ENCODE assay signal across 19 cellular contexts in genomic region chr1:29920784-29921183, GRCh38.
DNase-seq lines count a peak whose midpoint lies in the region; ATAC-seq, FAIRE-seq and TF ChIP-seq lines count a peak whose summit lies in the region.
"Had no signal": no experiment of that assay in that cellular context is flagged by ENCODE, and none has a peak within 500 bp of the region (broad histone marks: within the 10 kb centered on the region; RNA-seq: fewer than 3 reads in every experiment).

No MANE protein-coding gene starts in this region.

- H2BK120ac ChIP-seq in H1 (replicated peaks; ENCODE audit: low read depth, low read length) (no peak overlapping the region), neuronal stem cell (ENCODE audit: low read depth, low read length) (no peak overlapping the region)

- H4K20me1 ChIP-seq in H1 (replicated peaks in 1 of 2; ENCODE audit: control insufficient read depth in 1 of 2, insufficient read depth in 2 of 2, low read length in 2 of 2) = no peaks in the 10 kb centered on the region
- H4K20me1 ChIP-seq: BLaER1 had no signal

- H2AK5ac ChIP-seq in H1 (ENCODE audit: low read depth, low read length) = peak overlapping the region; percentile 17; the same call in 1 of the 2 replicates
- H2AK5ac ChIP-seq in neuronal stem cell (ENCODE audit: low read depth, low read length) = no peak overlapping the region

- H3K9ac ChIP-seq in H1 (replicated peaks in 1 of 4; ENCODE audit: extremely low read depth in 1 of 4, low read depth in 3 of 4, low read length in 3 of 4) (no peak overlapping the region), neuronal stem cell (ENCODE audit: low read depth, low read length, poor library complexity) (no peak overlapping the region)
- H3K9ac ChIP-seq: BLaER1, GM23248 had no signal

- no peak for FAIRE-seq in H1 (lab: Jason Lieb, UNC)
- FAIRE-seq: G401.6, GM12892, GM19239 had no signal

- H4K8ac ChIP-seq in H1 (ENCODE audit: extremely low read depth, insufficient read depth, low read length) = no peak overlapping the region
- no peak overlapping the region for H4K8ac ChIP-seq in neuronal stem cell (ENCODE audit: low read depth, low read length)

- H3K18ac ChIP-seq in H1 (ENCODE audit: extremely low read depth, low read length) (no peak overlapping the region), neuronal stem cell (ENCODE audit: low read length) (peak overlapping the region; percentile 6)

- peak overlapping the region; percentile 50 for H4K91ac ChIP-seq in H1 (replicated peaks; ENCODE audit: insufficient read length, low read length)
- no peak overlapping the region for H4K91ac ChIP-seq in neuronal stem cell (ENCODE audit: low read depth, low read length, poor library complexity)

- no peak overlapping the region for H3K4me3 ChIP-seq in heart right ventricle
- H3K4me3 ChIP-seq in H1 (ENCODE audit: extremely low read depth in 1 of 4, insufficient read depth in 2 of 4, low read depth in 3 of 4, low read length in 4 of 4) = no peak overlapping the region
- no peak overlapping the region for H3K4me3 ChIP-seq in neuronal stem cell (ENCODE audit: low read length in 2 of 2)
- H3K4me3 ChIP-seq: BLaER1, GM23248 had no signal

- POLR2A ChIA-PET in H1 (lab: Charles Lee; ENCODE audit: partially characterized antibody) = no interaction called here

- H4K5ac ChIP-seq in H1 (ENCODE audit: insufficient read length, low read depth, low read length) = no peak overlapping the region

- H2BK12ac ChIP-seq in H1 (ENCODE audit: low read depth, low read length) (peak overlapping the region; percentile 94; the same call in 1 of the 2 replicates), neuronal stem cell (ENCODE audit: low read length) (no peak overlapping the region)

- TF ChIP-seq RAD21 in H1 (IDR thresholded peaks at IDR 0.05 in 1 of 2, conservative IDR thresholded peaks at IDR 0.05 in 1 of 2; ENCODE audit: low read depth in 2 of 2, low read length in 2 of 2) = no peak

- DNase-seq in left ventricle myocardium superior = no peak
- no peak for DNase-seq in heart right ventricle
- no peak for DNase-seq in H1 (ENCODE audit: low read depth in 1 of 2, low spot score in 2 of 2)
- DNase-seq in neuronal stem cell (ENCODE audit: low spot score) = no peak
- DNase-seq in AG08395 (ENCODE audit: low spot score) = no peak
- DNase-seq in NCI-H1105 treated with DMSO at 0.1 percent for 48 hours (lab: John Stamatoyannopoulos, UW) = no peak
- DNase-seq: Caco-2; CD4-positive, CD25-positive, alpha-beta regulatory T cell; CD8-positive, alpha-beta T cell; DMS153; DND-41; GM23248; H9 had no signal

- 35 to 45% methylated on average over 11 of the region's 11 CpGs for WGBS in heart right ventricle, 2 donors
- WGBS in H1 (ENCODE audit: extremely low coverage in 1 of 2, insufficient coverage in 1 of 2, insufficient read length in 1 of 2, insufficient replicate concordance in 2 of 2, low coverage in 1 of 2, low lambda C conversion rate in 2 of 2, missing lambda C conversion rate in 1 of 2), 2 experiments = 85% methylated on average over 11 of the region's 11 CpGs; no CpG with 5 or more reads in 1 of the 2 experiments
- no CpG with 5 or more reads among the region's 11 CpGs for WGBS in neuronal stem cell (ENCODE audit: extremely low coverage in 2 of 2, insufficient read length in 2 of 2, insufficient replicate concordance in 1 of 2), 2 donors

- peak overlapping the region; percentile 82 for H2BK15ac ChIP-seq in H1 (ENCODE audit: low read length)
- H2BK15ac ChIP-seq in neuronal stem cell (ENCODE audit: low read length) = no peak overlapping the region

- H3K79me2 ChIP-seq in H1 (ENCODE audit: control insufficient read depth in 1 of 2, insufficient read depth in 2 of 2, low read length in 2 of 2) = no peaks in the 10 kb centered on the region

- peaks cover 0 to 12% (median 2%) of the 10 kb centered on the region in 7 donors for H3K27me3 ChIP-seq in heart right ventricle
- no peaks in the 10 kb centered on the region for H3K27me3 ChIP-seq in H1 (replicated peaks in 1 of 4; ENCODE audit: control insufficient read depth in 3 of 4, extremely low read depth in 1 of 4, insufficient read depth in 3 of 4, low read length in 3 of 4)
- H3K27me3 ChIP-seq in neuronal stem cell (ENCODE audit: control insufficient read depth in 3 of 3, insufficient read depth in 3 of 3, low read depth in 1 of 3, low read length in 3 of 3) = no peaks in the 10 kb centered on the region
- H3K27me3 ChIP-seq: BLaER1 had no signal

- ATAC-seq in left ventricle myocardium superior = peak; percentile 28
- no peak for ATAC-seq in heart right ventricle
- ATAC-seq: CD8-positive, alpha-beta T cell; HCT116 had no signal

- H3K4me2 ChIP-seq in H1 (ENCODE audit: insufficient read depth in 1 of 2, low read depth in 2 of 2, low read length in 2 of 2) = no peak overlapping the region
- H3K4me2 ChIP-seq in neuronal stem cell (ENCODE audit: insufficient read depth, low read length, poor library complexity, severe bottlenecking) = no peak overlapping the region
- H3K4me2 ChIP-seq: BLaER1 had no signal

- H3K14ac ChIP-seq in H1 (ENCODE audit: insufficient read length) (no peak overlapping the region), neuronal stem cell (ENCODE audit: low read length) (no peak overlapping the region)

- H3K4me1 ChIP-seq in heart right ventricle (no peaks in the 10 kb centered on the region), H1 (replicated peaks in 1 of 4; ENCODE audit: control insufficient read depth in 3 of 4, insufficient read depth in 4 of 4, low read length in 3 of 4) (peaks cover 7 to 15% (median 12%) of the 10 kb centered on the region in 4 experiments), neuronal stem cell (ENCODE audit: control insufficient read depth in 2 of 2, insufficient read depth in 1 of 2, low read depth in 1 of 2, low read length in 2 of 2) (peaks cover 0 to 12% of the 10 kb centered on the region in 2 donors)
- H3K4me1 ChIP-seq: Caco-2 had no signal

- no peaks in the 10 kb centered on the region for H3K36me3 ChIP-seq in heart right ventricle
- no peaks in the 10 kb centered on the region for H3K36me3 ChIP-seq in H1 (ENCODE audit: control insufficient read depth in 2 of 4, insufficient read depth in 4 of 4, low read length in 3 of 4)
- no peaks in the 10 kb centered on the region for H3K36me3 ChIP-seq in neuronal stem cell (replicated peaks in 1 of 2; ENCODE audit: control insufficient read depth in 2 of 2, insufficient read depth in 2 of 2, low read length in 2 of 2)
- H3K36me3 ChIP-seq: BLaER1 had no signal

- H3K23me2 ChIP-seq in H1 (ENCODE audit: low read depth, low read length) = no peaks in the 10 kb centered on the region; the same call in 1 of the 2 replicates

- CTCF ChIA-PET in H1 (lab: Charles Lee; ENCODE audit: partially characterized antibody) = interaction anchor here (1.0 to 1.2 kb wide), 2 partner anchors 128 to 681 kb away, joined by 3 read pairs; no protein-coding TSS in a partner anchor

- peak overlapping the region; percentile 46; the same call in 1 of the 2 replicates for H2BK5ac ChIP-seq in H1 (ENCODE audit: low read depth, low read length)
- no peak overlapping the region for H2BK5ac ChIP-seq in neuronal stem cell (ENCODE audit: low read length)

- intact Hi-C loops in left ventricle myocardium superior (cut with micrococcal nuclease) (no loop called here), heart right ventricle (cut with DNase I) (no loop called here)

- H2BK20ac ChIP-seq in H1 (ENCODE audit: low read length) = no peak overlapping the region

- H2AFZ ChIP-seq in H1 (ENCODE audit: low read length) (no peak overlapping the region), neuronal stem cell (ENCODE audit: low read length) (no peak overlapping the region)
- H2AFZ ChIP-seq: GM23248 had no signal

- H3K27ac ChIP-seq in heart right ventricle (no peak overlapping the region), H1 (ENCODE audit: low read depth, low read length) (no peak overlapping the region), neuronal stem cell (replicated peaks; ENCODE audit: low read length) (no peak overlapping the region)
- H3K27ac ChIP-seq: BLaER1, C4-2B, GM23248 had no signal

- H3K9me3 ChIP-seq in heart right ventricle (no peaks in the 10 kb centered on the region), H1 (ENCODE audit: insufficient read depth in 2 of 2, low read depth in 1 of 2, low read length in 1 of 2) (no peaks in the 10 kb centered on the region), neuronal stem cell (replicated peaks in 1 of 2; ENCODE audit: control insufficient read depth in 2 of 2, insufficient read depth in 1 of 2, low read depth in 1 of 2, low read length in 2 of 2) (no peaks in the 10 kb centered on the region)
- H3K9me3 ChIP-seq: BLaER1, Caco-2 had no signal

- TF ChIP-seq CTCF in heart right ventricle (IDR thresholded peaks at IDR 0.05) (no peak), H1 (IDR thresholded peaks at IDR 0.05; ENCODE audit: control extremely low read depth in 1 of 3, insufficient read depth in 1 of 3, low read depth in 1 of 3, low read length in 3 of 3) (no peak)

- H3K79me1 ChIP-seq in H1 (ENCODE audit: low read depth, low read length) (no peaks in the 10 kb centered on the region), neuronal stem cell (ENCODE audit: low read depth, low read length) (no peaks in the 10 kb centered on the region)

- TF ChIP-seq POLR2A in H1 (IDR thresholded peaks at IDR 0.05; ENCODE audit: control extremely low read depth in 1 of 2, low read depth in 2 of 2, low read length in 2 of 2) = no peak

- TF ChIP-seq EP300 in H1 (IDR thresholded peaks at IDR 0.05; ENCODE audit: borderline replicate concordance in 1 of 2, low read depth in 2 of 2, low read length in 2 of 2) = no peak

- no peak overlapping the region for H3K4ac ChIP-seq in H1 (replicated peaks; ENCODE audit: insufficient read length, low read depth, low read length)
- H3K4ac ChIP-seq in neuronal stem cell (ENCODE audit: low read length) = no peak overlapping the region

- H3K23ac ChIP-seq in H1 (ENCODE audit: insufficient read length) (no peak overlapping the region), neuronal stem cell (ENCODE audit: low read depth, low read length, poor library complexity) (no peak overlapping the region)

- H3K56ac ChIP-seq in H1 (replicated peaks; ENCODE audit: insufficient read length, low read depth, low read length) = no peak overlapping the region

TF ChIP-seq in H1, 55 proteins besides CTCF, POLR2A, EP300 and RAD21 (continues in another document):
- no peak for TF ChIP-seq KDM1A (IDR thresholded peaks at IDR 0.05; ENCODE audit: borderline replicate concordance, low read length)
- no peak for TF ChIP-seq ASH2L (IDR thresholded peaks at IDR 0.05; ENCODE audit: low read length)
- TF ChIP-seq JUN (IDR thresholded peaks at IDR 0.05; ENCODE audit: low read depth, low read length) = no peak
- no peak for TF ChIP-seq NANOG (IDR thresholded peaks at IDR 0.05; ENCODE audit: insufficient read depth, low read depth, low read length, poor library complexity, severe bottlenecking)
- no peak for TF ChIP-seq TCF12 (IDR thresholded peaks at IDR 0.05; ENCODE audit: low read depth, low read length)
- TF ChIP-seq POU5F1 (IDR thresholded peaks at IDR 0.05; ENCODE audit: low read depth, low read length) = no peak
- no peak for TF ChIP-seq TBP (IDR thresholded peaks at IDR 0.05; ENCODE audit: low read depth, low read length)
- no peak for TF ChIP-seq SIRT6 (IDR thresholded peaks at IDR 0.05; ENCODE audit: low read length)
- TF ChIP-seq MAFK (IDR thresholded peaks at IDR 0.05; ENCODE audit: low read depth, low read length) = no peak
